1 cellular context compared by ENCODE assay signal in the genomic region with DNA sequence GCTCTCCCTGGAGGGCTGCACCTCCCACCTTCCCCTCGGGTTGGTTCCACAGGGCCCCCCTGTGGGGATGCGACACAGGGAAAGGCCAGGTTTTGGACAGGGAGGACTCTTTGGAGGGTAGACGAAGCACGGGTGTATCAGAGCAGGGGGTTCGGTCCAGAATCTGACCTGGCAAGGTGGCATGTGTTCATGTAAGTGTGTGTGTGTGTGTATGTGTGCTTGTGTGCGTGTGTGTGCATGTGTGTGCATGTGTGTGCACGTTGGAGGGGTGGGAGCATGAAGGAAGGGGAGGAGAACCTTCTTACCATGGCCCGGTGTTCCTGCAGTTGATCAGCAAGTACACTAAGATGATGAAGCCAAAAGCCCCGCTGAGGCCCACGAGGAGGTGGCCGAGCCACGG.
TF ChIP-seq lines count a peak whose summit lies in the region.

No MANE protein-coding gene starts in this region.

TF ChIP-seq in H1, 55 proteins besides CTCF, POLR2A, EP300 and RAD21:
- TF ChIP-seq, protein P1, sequence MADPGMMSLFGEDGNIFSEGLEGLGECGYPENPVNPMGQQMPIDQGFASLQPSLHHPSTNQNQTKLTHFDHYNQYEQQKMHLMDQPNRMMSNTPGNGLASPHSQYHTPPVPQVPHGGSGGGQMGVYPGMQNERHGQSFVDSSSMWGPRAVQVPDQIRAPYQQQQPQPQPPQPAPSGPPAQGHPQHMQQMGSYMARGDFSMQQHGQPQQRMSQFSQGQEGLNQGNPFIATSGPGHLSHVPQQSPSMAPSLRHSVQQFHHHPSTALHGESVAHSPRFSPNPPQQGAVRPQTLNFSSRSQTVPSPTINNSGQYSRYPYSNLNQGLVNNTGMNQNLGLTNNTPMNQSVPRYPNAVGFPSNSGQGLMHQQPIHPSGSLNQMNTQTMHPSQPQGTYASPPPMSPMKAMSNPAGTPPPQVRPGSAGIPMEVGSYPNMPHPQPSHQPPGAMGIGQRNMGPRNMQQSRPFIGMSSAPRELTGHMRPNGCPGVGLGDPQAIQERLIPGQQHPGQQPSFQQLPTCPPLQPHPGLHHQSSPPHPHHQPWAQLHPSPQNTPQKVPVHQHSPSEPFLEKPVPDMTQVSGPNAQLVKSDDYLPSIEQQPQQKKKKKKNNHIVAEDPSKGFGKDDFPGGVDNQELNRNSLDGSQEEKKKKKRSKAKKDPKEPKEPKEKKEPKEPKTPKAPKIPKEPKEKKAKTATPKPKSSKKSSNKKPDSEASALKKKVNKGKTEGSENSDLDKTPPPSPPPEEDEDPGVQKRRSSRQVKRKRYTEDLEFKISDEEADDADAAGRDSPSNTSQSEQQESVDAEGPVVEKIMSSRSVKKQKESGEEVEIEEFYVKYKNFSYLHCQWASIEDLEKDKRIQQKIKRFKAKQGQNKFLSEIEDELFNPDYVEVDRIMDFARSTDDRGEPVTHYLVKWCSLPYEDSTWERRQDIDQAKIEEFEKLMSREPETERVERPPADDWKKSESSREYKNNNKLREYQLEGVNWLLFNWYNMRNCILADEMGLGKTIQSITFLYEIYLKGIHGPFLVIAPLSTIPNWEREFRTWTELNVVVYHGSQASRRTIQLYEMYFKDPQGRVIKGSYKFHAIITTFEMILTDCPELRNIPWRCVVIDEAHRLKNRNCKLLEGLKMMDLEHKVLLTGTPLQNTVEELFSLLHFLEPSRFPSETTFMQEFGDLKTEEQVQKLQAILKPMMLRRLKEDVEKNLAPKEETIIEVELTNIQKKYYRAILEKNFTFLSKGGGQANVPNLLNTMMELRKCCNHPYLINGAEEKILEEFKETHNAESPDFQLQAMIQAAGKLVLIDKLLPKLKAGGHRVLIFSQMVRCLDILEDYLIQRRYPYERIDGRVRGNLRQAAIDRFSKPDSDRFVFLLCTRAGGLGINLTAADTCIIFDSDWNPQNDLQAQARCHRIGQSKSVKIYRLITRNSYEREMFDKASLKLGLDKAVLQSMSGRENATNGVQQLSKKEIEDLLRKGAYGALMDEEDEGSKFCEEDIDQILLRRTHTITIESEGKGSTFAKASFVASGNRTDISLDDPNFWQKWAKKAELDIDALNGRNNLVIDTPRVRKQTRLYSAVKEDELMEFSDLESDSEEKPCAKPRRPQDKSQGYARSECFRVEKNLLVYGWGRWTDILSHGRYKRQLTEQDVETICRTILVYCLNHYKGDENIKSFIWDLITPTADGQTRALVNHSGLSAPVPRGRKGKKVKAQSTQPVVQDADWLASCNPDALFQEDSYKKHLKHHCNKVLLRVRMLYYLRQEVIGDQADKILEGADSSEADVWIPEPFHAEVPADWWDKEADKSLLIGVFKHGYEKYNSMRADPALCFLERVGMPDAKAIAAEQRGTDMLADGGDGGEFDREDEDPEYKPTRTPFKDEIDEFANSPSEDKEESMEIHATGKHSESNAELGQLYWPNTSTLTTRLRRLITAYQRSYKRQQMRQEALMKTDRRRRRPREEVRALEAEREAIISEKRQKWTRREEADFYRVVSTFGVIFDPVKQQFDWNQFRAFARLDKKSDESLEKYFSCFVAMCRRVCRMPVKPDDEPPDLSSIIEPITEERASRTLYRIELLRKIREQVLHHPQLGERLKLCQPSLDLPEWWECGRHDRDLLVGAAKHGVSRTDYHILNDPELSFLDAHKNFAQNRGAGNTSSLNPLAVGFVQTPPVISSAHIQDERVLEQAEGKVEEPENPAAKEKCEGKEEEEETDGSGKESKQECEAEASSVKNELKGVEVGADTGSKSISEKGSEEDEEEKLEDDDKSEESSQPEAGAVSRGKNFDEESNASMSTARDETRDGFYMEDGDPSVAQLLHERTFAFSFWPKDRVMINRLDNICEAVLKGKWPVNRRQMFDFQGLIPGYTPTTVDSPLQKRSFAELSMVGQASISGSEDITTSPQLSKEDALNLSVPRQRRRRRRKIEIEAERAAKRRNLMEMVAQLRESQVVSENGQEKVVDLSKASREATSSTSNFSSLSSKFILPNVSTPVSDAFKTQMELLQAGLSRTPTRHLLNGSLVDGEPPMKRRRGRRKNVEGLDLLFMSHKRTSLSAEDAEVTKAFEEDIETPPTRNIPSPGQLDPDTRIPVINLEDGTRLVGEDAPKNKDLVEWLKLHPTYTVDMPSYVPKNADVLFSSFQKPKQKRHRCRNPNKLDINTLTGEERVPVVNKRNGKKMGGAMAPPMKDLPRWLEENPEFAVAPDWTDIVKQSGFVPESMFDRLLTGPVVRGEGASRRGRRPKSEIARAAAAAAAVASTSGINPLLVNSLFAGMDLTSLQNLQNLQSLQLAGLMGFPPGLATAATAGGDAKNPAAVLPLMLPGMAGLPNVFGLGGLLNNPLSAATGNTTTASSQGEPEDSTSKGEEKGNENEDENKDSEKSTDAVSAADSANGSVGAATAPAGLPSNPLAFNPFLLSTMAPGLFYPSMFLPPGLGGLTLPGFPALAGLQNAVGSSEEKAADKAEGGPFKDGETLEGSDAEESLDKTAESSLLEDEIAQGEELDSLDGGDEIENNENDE (IDR thresholded peaks at IDR 0.05; ENCODE audit: insufficient replicate concordance, low read length), result no peak
